Comparison of ENCODE assay signal across 8 cellular contexts in the genomic region with DNA sequence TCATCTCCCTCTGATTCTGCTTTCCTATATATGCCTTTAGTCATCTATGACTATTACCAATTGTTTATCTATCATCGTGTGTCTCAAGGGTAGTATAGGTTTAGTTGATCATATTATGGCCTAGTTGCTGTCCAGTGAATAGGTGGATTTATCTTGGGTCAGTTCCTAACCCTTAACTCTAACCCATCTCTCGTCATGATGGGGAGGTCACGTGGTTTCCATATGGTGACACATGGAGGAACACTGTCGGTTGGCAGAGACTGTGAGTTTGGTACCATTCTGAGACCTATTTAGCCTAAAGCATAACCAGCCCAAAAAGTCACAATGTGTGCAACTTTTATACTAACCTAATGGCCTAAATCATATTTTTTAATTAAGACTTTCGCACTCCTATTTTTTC.
"Had no signal": no experiment of that assay in that cellular context is flagged by ENCODE, and none has a peak within 500 bp of the region (broad histone marks: within the 10 kb centered on the region; RNA-seq: fewer than 3 reads in every experiment).

No MANE protein-coding gene starts in this region.

- DNase-seq: GDM1, GF-D8 had no signal

- FAIRE-seq: G401.6, GM12878, GM12891, GM12892, GM18507, GM19239 had no signal

- H3K4me3 ChIP-seq: GM12878 had no signal

- ATAC-seq: GM12878 had no signal
